Comparison of ENCODE assay signal across 8 cellular contexts in genomic region chr19:48992571-48993174, GRCh38. TPM values are rescaled to one million over a fixed set of nuclear protein-coding genes. Genes with fewer than 3 reads are reported as not detected.
A peak's percentile ranks its signal among the peaks of the same experiment; 100 is the strongest.
DNase-seq lines count a peak whose midpoint lies in the region; ATAC-seq and TF ChIP-seq lines count a peak whose summit lies in the region.

No MANE protein-coding gene starts in this region.

- no peak overlapping the region for H2AFZ ChIP-seq in H9 (ENCODE audit: low read length)

- H3K4me3 ChIP-seq in foreskin fibroblast (ENCODE audit: low read depth in 1 of 2, low read length in 2 of 2), result peak overlapping the region; percentile 89 to 98

- no peak overlapping the region for H4K8ac ChIP-seq in H9 (replicated peaks; ENCODE audit: insufficient read length, low read depth, low read length)

- H3K4ac ChIP-seq in H9 (ENCODE audit: low read depth, low read length), result no peak overlapping the region

- no peak overlapping the region for H2AK5ac ChIP-seq in H9 (ENCODE audit: insufficient read length, low read length)

- H3K23me2 ChIP-seq in H9 (ENCODE audit: insufficient read length, low read depth, low read length, poor library complexity, severe bottlenecking), result peaks cover 8% of the 10 kb centered on the region

- H3K79me2 ChIP-seq in H9 (ENCODE audit: insufficient read depth, low read length), result peaks cover 9% of the 10 kb centered on the region; the same call in 1 of the 2 replicates

- no peak overlapping the region for H2BK120ac ChIP-seq in H9 (ENCODE audit: low read depth, low read length, poor library complexity, severe bottlenecking)

- no peak overlapping the region for H2BK5ac ChIP-seq in H9 (ENCODE audit: insufficient read length, low read length)

- H3K18ac ChIP-seq in H9 (ENCODE audit: insufficient read length, low read depth, low read length), result peak overlapping the region; percentile 21

- H3K36me3 Mint-ChIP-seq in H9 (ENCODE audit: insufficient read depth in 1 of 3, low read depth in 3 of 3) (peaks cover 15 to 30% (median 30%) of the 10 kb centered on the region in 3 experiments), WTC11 (peaks cover 24% of the 10 kb centered on the region), progenitor cell of endocrine pancreas (ENCODE audit: insufficient read depth) (peaks cover 8% of the 10 kb centered on the region)

- H3K4me1 ChIP-seq in H9 (ENCODE audit: insufficient read depth, low read length), result no peaks in the 10 kb centered on the region; the same call in 1 of the 2 replicates

- peak; percentile 1; the same call in 1 of the 2 replicates for ATAC-seq in WTC11

- H3K79me1 ChIP-seq in H9 (ENCODE audit: insufficient read depth, low read depth, low read length, poor library complexity, severe bottlenecking), result no peaks in the 10 kb centered on the region

- no peak overlapping the region for H4K5ac ChIP-seq in H9 (ENCODE audit: insufficient read length, low read depth, low read length)

- no peaks in the 10 kb centered on the region for H3K9me3 ChIP-seq in H9 (ENCODE audit: control insufficient read depth, low read depth, low read length)

- H3K27ac ChIP-seq in C4-2B (peak overlapping the region; percentile 92), H9 (ENCODE audit: insufficient read length, low read depth, low read length) (no peak overlapping the region)

- H3K27me3 Mint-ChIP-seq in H9 (ENCODE audit: low read depth) (no peaks in the 10 kb centered on the region), WTC11 (ENCODE audit: low read depth) (no peaks in the 10 kb centered on the region), progenitor cell of endocrine pancreas (no peaks in the 10 kb centered on the region)

- H3T11ph ChIP-seq in H9 (ENCODE audit: low read length), result no peak overlapping the region

- H4K20me1 ChIP-seq in H9 (ENCODE audit: control insufficient read depth, insufficient read depth, insufficient read length), result no peaks in the 10 kb centered on the region

- H3K4me3 Mint-ChIP-seq in H9, result peak overlapping the region; percentile 93 to 95
- peak overlapping the region; percentile 99 for H3K4me3 Mint-ChIP-seq in WTC11
- peak overlapping the region; percentile 99 for H3K4me3 Mint-ChIP-seq in progenitor cell of endocrine pancreas (ENCODE audit: low read depth)

- no peak overlapping the region for H3K56ac ChIP-seq in H9 (ENCODE audit: insufficient read length, low read depth, low read length)

- H3K14ac ChIP-seq in H9 (ENCODE audit: insufficient read depth, low read length), result peak overlapping the region; percentile 82

- peak; percentile 34 for DNase-seq in H9
- DNase-seq in WTC11 (ENCODE audit: low spot score), result no peak
- DNase-seq in foreskin fibroblast, result no peak
- no peak for DNase-seq in progenitor cell of endocrine pancreas (ENCODE audit: low spot score, unreplicated experiment)
- no peak for DNase-seq in GOT3 (lab: John Stamatoyannopoulos, UW)
- DNase-seq in NCI-H187 treated with DMSO at 0.1 percent for 48 hours (lab: John Stamatoyannopoulos, UW), result no peak
- DNase-seq in stimulated activated CD4-positive, alpha-beta T cell treated with anti-CD3 and anti-CD28 coated beads, Interleukin-1b, Interleukin-23, amount 100 ng/mL, for 48 hours, result no peak

- H3K27ac Mint-ChIP-seq in H9 (peak overlapping the region; percentile 5 to 98 (median 73); a peak in 6 of 7 replicates), WTC11 (peak overlapping the region; percentile 95), progenitor cell of endocrine pancreas (peak overlapping the region; percentile 96)

- TF ChIP-seq CTCF in C4-2B (conservative IDR thresholded peaks at IDR 0.05), result no peak
- TF ChIP-seq CTCF in H9 (conservative IDR thresholded peaks at IDR 0.05), result no peak
- no peak for TF ChIP-seq CTCF in WTC11 (IDR thresholded peaks at IDR 0.05)
- no peak for TF ChIP-seq CTCF in foreskin fibroblast (IDR thresholded peaks at IDR 0.05; ENCODE audit: low read depth, low read length)
- TF ChIP-seq CTCF in progenitor cell of endocrine pancreas (IDR thresholded peaks at IDR 0.05; ENCODE audit: unreplicated experiment), result no peak

- peak overlapping the region; percentile 69 for H3K9ac ChIP-seq in H9 (ENCODE audit: extremely low read depth, insufficient read length, low read length)

- H3K4me1 Mint-ChIP-seq in H9 (peaks cover 31 to 36% of the 10 kb centered on the region in 2 experiments), WTC11 (peaks cover 33% of the 10 kb centered on the region), progenitor cell of endocrine pancreas (ENCODE audit: low read depth) (peaks cover 19% of the 10 kb centered on the region)

- POLR2A ChIA-PET in WTC11 (lab: Charles Lee), result interaction anchor here (0.5 to 2.1 kb wide), 11 partner anchors 9 to 519 kb away, joined by 3 to 10 read pairs (median 5); no protein-coding TSS in a partner anchor

- no peak overlapping the region for H4K91ac ChIP-seq in H9 (ENCODE audit: insufficient read length, low read depth, low read length)

- no peaks in the 10 kb centered on the region for H3K27me3 ChIP-seq in H9 (ENCODE audit: insufficient read depth, low read length)

- CTCF ChIA-PET in WTC11 (lab: Charles Lee), result interaction anchor here (0.6 to 3.4 kb wide), 55 partner anchors 9 to 499 kb away, joined by 3 to 60 read pairs (median 7); partner anchors contain the start of genes CA11, CGB2, CGB7 and DHDH

- H2BK15ac ChIP-seq in H9 (ENCODE audit: low read depth, low read length), result no peak overlapping the region

- no peak overlapping the region for H3K23ac ChIP-seq in H9 (ENCODE audit: insufficient read length, low read depth, low read length)

- no peak overlapping the region for H2BK20ac ChIP-seq in H9 (ENCODE audit: low read depth, low read length, poor library complexity, severe bottlenecking)

- no peaks in the 10 kb centered on the region for H3K9me3 Mint-ChIP-seq in H9
- no peaks in the 10 kb centered on the region for H3K9me3 Mint-ChIP-seq in WTC11
- H3K9me3 Mint-ChIP-seq in progenitor cell of endocrine pancreas (ENCODE audit: low read depth), result no peaks in the 10 kb centered on the region

- peak overlapping the region; percentile 80 for H3K4me2 ChIP-seq in H9 (ENCODE audit: insufficient read depth, insufficient read length, low read length)

- no peak overlapping the region for H2BK12ac ChIP-seq in H9 (ENCODE audit: insufficient read length, low read depth, low read length)

- no CpG with 5 or more reads among the region's 20 CpGs for whole genome bisulfite sequencing in H9 (ENCODE audit: extremely low coverage, insufficient read length, low lambda C conversion rate)

TF ChIP-seq in WTC11, 78 proteins besides CTCF, POLR2A, EP300 and RAD21:
- TF ChIP-seq HMGA2 (CRISPR knock-in tag; IDR thresholded peaks at IDR 0.05) (no peak), ESRRA (CRISPR knock-in tag; IDR thresholded peaks at IDR 0.05; ENCODE audit: borderline replicate concordance) (0 out of 2 replicates have a peak, but pooled peaks have one; percentile 42), CBFB (CRISPR knock-in tag; IDR thresholded peaks at IDR 0.05; ENCODE audit: low read depth) (no peak), ELF4 (CRISPR knock-in tag; IDR thresholded peaks at IDR 0.05; ENCODE audit: low read depth) (no peak), E2F5 (CRISPR knock-in tag; IDR thresholded peaks at IDR 0.05) (no peak), ZBTB21 (CRISPR knock-in tag; IDR thresholded peaks at IDR 0.05; ENCODE audit: borderline replicate concordance) (no peak), NR2C2 (CRISPR knock-in tag; IDR thresholded peaks at IDR 0.05) (no peak)
TF ChIP-seq in WTC11: peak in this region for 1.

RNA-seq across cellular contexts. Expression of gene GYS1, which starts 0.4 kb away (rescaled TPM):
- total RNA-seq in H9 (2021) (44.3 and 45.6 TPM in 2 replicates), WTC11 (2021) (45.9 to 52.0 TPM (median 46.1 TPM) in 3 replicates), progenitor cell of endocrine pancreas (57.4 and 65.8 TPM in 2 replicates)

RNA-seq across cellular contexts. Expression of gene RUVBL2, which starts 1.0 kb away (rescaled TPM):
- total RNA-seq in H9 (2021) (130 and 134 TPM in 2 replicates), WTC11 (2021) (168 to 178 TPM (median 169 TPM) in 3 replicates), progenitor cell of endocrine pancreas (81.5 and 83.0 TPM in 2 replicates)

RNA-seq across cellular contexts. Expression of gene LHB, which starts 24.2 kb away (rescaled TPM):
- total RNA-seq in H9 (2021) (not detected in 2 replicates), WTC11 (2021) (1.3 TPM in 1 of 3 replicates, not detected in the others), progenitor cell of endocrine pancreas (not detected in 2 replicates)

RNA-seq across cellular contexts. Expression of gene FTL, which starts 27.6 kb away (rescaled TPM):
- total RNA-seq in H9 (2021) (1,244 and 1,245 TPM in 2 replicates), WTC11 (2021) (1,061 to 1,225 TPM (median 1,202 TPM) in 3 replicates), progenitor cell of endocrine pancreas (2,544 and 2,716 TPM in 2 replicates)

RNA-seq across cellular contexts. Expression of gene CGB3, which starts 31.5 kb away (rescaled TPM):
- total RNA-seq in H9 (2021), result 0.46 TPM in 1 of 2 replicates, not detected in the other
- not detected in 3 replicates for total RNA-seq in WTC11 (2021)
- total RNA-seq in progenitor cell of endocrine pancreas, result not detected in 2 replicates
